Comparison of ENCODE assay signal across 1 cellular context in genomic region chr20:10639051-10639761, GRCh38.
TF ChIP-seq lines count a peak whose summit lies in the region.

No MANE protein-coding gene starts in this region.

TF ChIP-seq in WTC11, 78 proteins besides CTCF, POLR2A, EP300 and RAD21 (continued from another document):
- TF ChIP-seq ZNF532 (CRISPR knock-in tag; IDR thresholded peaks at IDR 0.05; ENCODE audit: borderline replicate concordance) (no peak), IRF2 (CRISPR knock-in tag; IDR thresholded peaks at IDR 0.05; ENCODE audit: borderline replicate concordance, low read depth) (no peak), ATF3 (CRISPR knock-in tag; conservative IDR thresholded peaks at IDR 0.05) (no peak), ERG (CRISPR knock-in tag; IDR thresholded peaks at IDR 0.05) (no peak), CREB1 (CRISPR knock-in tag; IDR thresholded peaks at IDR 0.05) (no peak)
